ENCODE assay signal across 12 cellular contexts in the genomic region with DNA sequence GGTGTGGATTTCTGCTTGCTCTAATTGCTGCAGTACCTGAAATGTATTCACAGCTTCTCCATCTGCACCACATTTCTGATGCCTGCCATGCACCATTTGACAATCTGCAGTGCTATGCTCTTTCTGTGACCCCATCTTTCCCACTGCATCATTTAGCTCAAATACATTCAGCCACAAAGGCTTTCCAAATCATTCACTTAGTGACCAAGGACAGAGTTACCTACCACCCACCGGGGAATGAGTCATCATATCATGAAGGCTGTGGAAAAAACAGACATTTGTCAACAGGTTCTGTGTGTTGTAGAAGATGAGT.
DNase-seq lines count a peak whose midpoint lies in the region; ATAC-seq lines count a peak whose summit lies in the region.
"Had no signal": no experiment of that assay in that cellular context is flagged by ENCODE, and none has a peak within 500 bp of the region (broad histone marks: within the 10 kb centered on the region; RNA-seq: fewer than 3 reads in every experiment).

No MANE protein-coding gene starts in this region.

- no peaks in the 10 kb centered on the region for H3K36me3 ChIP-seq in adipocyte (ENCODE audit: control insufficient read depth, insufficient read depth, low read length, severe bottlenecking)
- H3K36me3 ChIP-seq: gastrocnemius medialis had no signal

- no peaks in the 10 kb centered on the region for H3K4me1 ChIP-seq in adipocyte (ENCODE audit: control insufficient read depth, insufficient read depth, low read length)
- H3K4me1 ChIP-seq: gastrocnemius medialis had no signal

- DNase-seq in activated CD4-positive, CD25-positive, alpha-beta regulatory T cell (lab: John Stamatoyannopoulos, UW): no peak
- peak; percentile 8 for DNase-seq in adipocyte (ENCODE audit: low read depth)
- DNase-seq in pons (ENCODE audit: low spot score): peak; percentile 34
- no peak for DNase-seq in SW 1271 (lab: John Stamatoyannopoulos, UW)
- no peak for DNase-seq in activated naive CD4-positive, alpha-beta T cell treated with anti-CD3 and anti-CD28 coated beads for 36 hours
- DNase-seq in NCI-H226: no peak
- DNase-seq: activated naive CD8-positive, alpha-beta T cell treated with anti-CD3 and anti-CD28 coated beads, Interleukin-2, amount 10 ng/mL, durations not matched to agents 7 days and 5 days; gastrocnemius medialis; naive B cell; NCI-H187 had no signal

- H3K9me3 Mint-ChIP-seq in activated naive CD4-positive, alpha-beta T cell treated with anti-CD3 and anti-CD28 coated beads for 36 hours: no peaks in the 10 kb centered on the region
- H3K9me3 Mint-ChIP-seq: activated naive CD8-positive, alpha-beta T cell treated with anti-CD3 and anti-CD28 coated beads, Interleukin-2, amount 10 ng/mL, durations not matched to agents 7 days and 5 days had no signal

- no peaks in the 10 kb centered on the region for H3K27me3 ChIP-seq in adipocyte (replicated peaks; ENCODE audit: control insufficient read depth, insufficient read depth, low read length)
- H3K27me3 ChIP-seq: gastrocnemius medialis had no signal

- intact Hi-C loops in activated naive CD4-positive, alpha-beta T cell treated with anti-CD3 and anti-CD28 coated beads for 36 hours (cut with micrococcal nuclease): no loop called here

- no peaks in the 10 kb centered on the region for H3K36me3 Mint-ChIP-seq in activated naive CD4-positive, alpha-beta T cell treated with anti-CD3 and anti-CD28 coated beads for 36 hours (ENCODE audit: low read depth)
- H3K36me3 Mint-ChIP-seq: activated naive CD8-positive, alpha-beta T cell treated with anti-CD3 and anti-CD28 coated beads, Interleukin-2, amount 10 ng/mL, durations not matched to agents 7 days and 5 days; naive B cell had no signal

- H3K4me1 Mint-ChIP-seq in activated naive CD4-positive, alpha-beta T cell treated with anti-CD3 and anti-CD28 coated beads for 36 hours (ENCODE audit: low read depth): no peaks in the 10 kb centered on the region
- H3K4me1 Mint-ChIP-seq: naive B cell had no signal

- ATAC-seq in activated CD4-positive, CD25-positive, alpha-beta regulatory T cell treated with anti-CD3 and anti-CD28 coated beads, Interleukin-2, amount 50 U/mL, for 24 hours: peak; percentile 35 to 58
- peak; percentile 61 for ATAC-seq in HG02938 (IDR thresholded peaks at IDR 0.05; ENCODE audit: unreplicated experiment)
- ATAC-seq: gastrocnemius medialis had no signal

- no peak overlapping the region for H3K4me3 Mint-ChIP-seq in activated naive CD4-positive, alpha-beta T cell treated with anti-CD3 and anti-CD28 coated beads for 36 hours
- H3K4me3 Mint-ChIP-seq: activated naive CD8-positive, alpha-beta T cell treated with anti-CD3 and anti-CD28 coated beads, Interleukin-2, amount 10 ng/mL, durations not matched to agents 7 days and 5 days; naive B cell had no signal

- no peak overlapping the region for H3K4me3 ChIP-seq in adipocyte (ENCODE audit: low read length)
- H3K4me3 ChIP-seq: gastrocnemius medialis had no signal

- no peak overlapping the region for H3K27ac Mint-ChIP-seq in activated naive CD4-positive, alpha-beta T cell treated with anti-CD3 and anti-CD28 coated beads for 36 hours
- H3K27ac Mint-ChIP-seq: activated naive CD8-positive, alpha-beta T cell treated with anti-CD3 and anti-CD28 coated beads, Interleukin-2, amount 10 ng/mL, durations not matched to agents 7 days and 5 days; naive B cell had no signal

- peaks cover 6% of the 10 kb centered on the region for H3K9me3 ChIP-seq in adipocyte (ENCODE audit: control insufficient read depth, low read length)
- H3K9me3 ChIP-seq: gastrocnemius medialis had no signal

- H3K27me3 Mint-ChIP-seq in activated naive CD4-positive, alpha-beta T cell treated with anti-CD3 and anti-CD28 coated beads for 36 hours (ENCODE audit: low read depth): no peaks in the 10 kb centered on the region

- H3K9ac ChIP-seq in adipocyte (ENCODE audit: low read length): no peak overlapping the region

- CTCF ChIA-PET in activated naive CD4-positive, alpha-beta T cell treated with anti-CD3 and anti-CD28 coated beads for 36 hours (lab: Charles Lee): no interaction called here

Comparison
In these comparisons a context has a peak if more than half of its experiments do, and no peak if none do; other contexts are left out.
1. DNase-seq: peak in adipocyte (single experiment) and pons (single experiment); none in activated CD4-positive, CD25-positive, alpha-beta regulatory T cell (0 of 4), SW 1271 (0 of 2), activated naive CD4-positive, alpha-beta T cell treated with anti-CD3 and anti-CD28 coated beads for 36 hours (single experiment) and NCI-H226 (single experiment).